ENCODE assay signal across 16 cellular contexts in genomic region chr15:101426761-101427333, GRCh38.
"Had no signal": no experiment of that assay in that cellular context is flagged by ENCODE, and none has a peak within 500 bp of the region (broad histone marks: within the 10 kb centered on the region; RNA-seq: fewer than 3 reads in every experiment).

No MANE protein-coding gene starts in this region.

- H3K27me3 ChIP-seq: pancreas, sigmoid colon had no signal

- DNase-seq: activated CD4-positive, alpha-beta T cell treated with anti-CD3 and anti-CD28 coated beads, Interleukin-2, amount 50 U/mL, for 4 hours; activated naive CD4-positive, alpha-beta T cell treated with Interleukin-2 at 50 U/mL for 16 hours; activated T-cell treated with anti-CD3 and anti-CD28 coated beads, Interleukin-2, amount 50 U/mL, for 1 hour; caudate nucleus; effector memory CD8-positive, alpha-beta T cell; sigmoid colon; stimulated activated CD4-positive, alpha-beta T cell treated with anti-CD3 and anti-CD28 coated beads, Interleukin-4, amount 100 ng/mL, for 4 hours; SW 1271; T-helper 2 cell; tibial artery had no signal

- H3K4me3 ChIP-seq: lung, pancreas, sigmoid colon, tibial artery had no signal

- H3K4me1 Mint-ChIP-seq: activated T-helper 17 cell treated with anti-CD3 and anti-CD28 coated beads, Interleukin-2, amount 50 U/mL, for 72 hours; brain; stimulated activated memory B cell treated with anti-CD40 and anti-IgM and Interleukin-4, amounts not matched to agents 10 μg/mL and 1 μg/mL and 100 μg/mL, for 72 hours had no signal

- H3K27ac ChIP-seq: pancreas, sigmoid colon, tibial artery, VCaP had no signal

- H3K36me3 ChIP-seq: pancreas, sigmoid colon, tibial artery had no signal

- H3K4me3 Mint-ChIP-seq: activated T-helper 17 cell treated with anti-CD3 and anti-CD28 coated beads, Interleukin-2, amount 50 U/mL, for 72 hours; brain; effector memory CD8-positive, alpha-beta T cell; stimulated activated memory B cell treated with anti-CD40 and anti-IgM and Interleukin-4, amounts not matched to agents 10 μg/mL and 1 μg/mL and 100 μg/mL, for 72 hours had no signal

- H3K9me3 Mint-ChIP-seq: effector memory CD8-positive, alpha-beta T cell had no signal

- H3K27ac Mint-ChIP-seq: activated T-helper 17 cell treated with anti-CD3 and anti-CD28 coated beads, Interleukin-2, amount 50 U/mL, for 72 hours; effector memory CD8-positive, alpha-beta T cell; stimulated activated memory B cell treated with anti-CD40 and anti-IgM and Interleukin-4, amounts not matched to agents 10 μg/mL and 1 μg/mL and 100 μg/mL, for 72 hours had no signal

- H3K4me1 ChIP-seq: pancreas, sigmoid colon, tibial artery had no signal

- H3K36me3 Mint-ChIP-seq: stimulated activated memory B cell treated with anti-CD40 and anti-IgM and Interleukin-4, amounts not matched to agents 10 μg/mL and 1 μg/mL and 100 μg/mL, for 72 hours had no signal

- H3K9me3 ChIP-seq: pancreas, tibial artery had no signal
